Comparison of ENCODE assay signal across 13 cellular contexts in the genomic region with DNA sequence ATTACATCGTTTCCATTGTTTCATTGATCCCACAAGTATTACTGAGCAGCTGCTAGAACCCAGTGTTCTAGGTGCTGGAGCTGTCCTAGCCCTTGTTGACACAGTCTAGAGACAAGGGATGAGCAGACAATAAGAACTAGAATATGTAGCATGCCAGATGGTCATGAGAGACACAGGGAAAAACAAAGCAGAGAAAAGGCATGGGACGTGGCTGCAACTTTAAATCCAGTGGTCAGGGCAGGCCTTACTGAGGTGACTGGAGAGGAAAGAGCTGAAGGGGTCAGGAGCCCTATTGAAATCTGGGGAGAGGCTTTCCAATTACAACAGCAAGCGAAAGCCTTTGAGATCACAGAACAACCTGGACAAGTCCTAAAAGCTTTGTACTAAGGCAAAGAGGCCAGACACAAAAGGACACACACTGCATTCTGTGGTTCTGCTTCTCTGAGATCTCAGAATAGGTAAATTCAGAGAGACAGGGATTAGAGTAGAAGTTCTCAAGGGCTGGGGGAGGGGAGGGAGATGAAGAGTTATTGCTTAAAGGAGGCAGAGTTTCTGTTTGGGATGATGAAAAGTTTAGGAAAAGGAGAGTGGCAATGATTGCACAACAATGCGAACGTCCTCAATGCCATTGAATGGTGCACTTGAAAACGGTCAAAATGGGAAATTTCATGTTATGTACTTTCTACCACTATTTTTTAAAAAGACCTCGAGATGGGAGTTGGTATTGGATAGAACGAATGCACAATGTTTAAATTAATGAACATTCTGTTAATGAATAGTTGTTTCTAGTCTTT.
DNase-seq lines count a peak whose midpoint lies in the region; ATAC-seq and TF ChIP-seq lines count a peak whose summit lies in the region.
"Had no signal": no experiment of that assay in that cellular context is flagged by ENCODE, and none has a peak within 500 bp of the region (broad histone marks: within the 10 kb centered on the region; RNA-seq: fewer than 3 reads in every experiment).

No MANE protein-coding gene starts in this region.

- no peak overlapping the region for H3K4me3 Mint-ChIP-seq in activated CD8-positive, alpha-beta T cell treated with anti-CD3 and anti-CD28 coated beads, Interleukin-2, amount 10 ng/mL, durations not matched to agents 7 days and 5 days
- no peak overlapping the region for H3K4me3 Mint-ChIP-seq in activated CD8-positive, alpha-beta T cell treated with anti-CD3 and anti-CD28 coated beads for 36 hours
- no peak overlapping the region for H3K4me3 Mint-ChIP-seq in endodermal cell
- no peak overlapping the region for H3K4me3 Mint-ChIP-seq in osteocyte (ENCODE audit: unreplicated experiment)

- no peaks in the 10 kb centered on the region for H3K4me1 Mint-ChIP-seq in activated CD8-positive, alpha-beta T cell treated with anti-CD3 and anti-CD28 coated beads, Interleukin-2, amount 10 ng/mL, durations not matched to agents 7 days and 5 days (ENCODE audit: low read depth)
- no peaks in the 10 kb centered on the region for H3K4me1 Mint-ChIP-seq in activated CD8-positive, alpha-beta T cell treated with anti-CD3 and anti-CD28 coated beads for 36 hours (ENCODE audit: low read depth)
- H3K4me1 Mint-ChIP-seq in endodermal cell: peaks cover 6% of the 10 kb centered on the region
- peaks cover 35% of the 10 kb centered on the region for H3K4me1 Mint-ChIP-seq in osteocyte (ENCODE audit: unreplicated experiment)

- peak; percentile 1 for DNase-seq in activated CD8-positive, alpha-beta T cell treated with anti-CD3 and anti-CD28 coated beads, Interleukin-2, amount 10 ng/mL, durations not matched to agents 7 days and 5 days
- DNase-seq in activated CD8-positive, alpha-beta T cell treated with anti-CD3 and anti-CD28 coated beads for 36 hours: no peak
- DNase-seq in NCI-H345 (lab: John Stamatoyannopoulos, UW): peak; percentile 51
- peak; percentile 39 for DNase-seq in endodermal cell
- DNase-seq in osteocyte (ENCODE audit: extremely low spot score, unreplicated experiment): peak; percentile 30
- DNase-seq in hypothalamus (lab: John Stamatoyannopoulos, UW): no peak
- DNase-seq in esophagus squamous epithelium (lab: John Stamatoyannopoulos, UW): no peak
- DNase-seq: DMS 273 treated with DMSO at 0.1 percent for 48 hours, EL, NCI-H1930, SIG-M5 had no signal

- no peak overlapping the region for H3K27ac ChIP-seq in endodermal cell (ENCODE audit: low read depth, low read length)
- no peak overlapping the region for H3K27ac ChIP-seq in esophagus squamous epithelium
- H3K27ac ChIP-seq: BLaER1 treated with 17β-estradiol and CSF1 and Interleukin-3, amounts not matched to agents 10 nM and 100 nM had no signal

- H3K4me3 ChIP-seq in endodermal cell (ENCODE audit: low read length) (no peak overlapping the region), esophagus squamous epithelium (no peak overlapping the region)
- H3K4me3 ChIP-seq: BLaER1 treated with 17β-estradiol and CSF1 and Interleukin-3, amounts not matched to agents 10 nM and 100 nM had no signal

- CTCF ChIA-PET in activated CD8-positive, alpha-beta T cell treated with anti-CD3 and anti-CD28 coated beads, Interleukin-2, amount 10 ng/mL, durations not matched to agents 7 days and 5 days (lab: Charles Lee): no interaction called here
- CTCF ChIA-PET in activated CD8-positive, alpha-beta T cell treated with anti-CD3 and anti-CD28 coated beads for 36 hours (lab: Charles Lee): no interaction called here

- H3K4me1 ChIP-seq in endodermal cell (ENCODE audit: control insufficient read depth, insufficient read depth, low read length) (peaks cover 4% of the 10 kb centered on the region), esophagus squamous epithelium (peaks cover 0 to 15% (median 8%) of the 10 kb centered on the region in 3 donors)

- intact Hi-C loops in activated CD8-positive, alpha-beta T cell treated with anti-CD3 and anti-CD28 coated beads for 36 hours (cut with micrococcal nuclease): no loop called here
- intact Hi-C loops in esophagus squamous epithelium (cut with DNase I): no loop called here

- WGBS in endodermal cell (ENCODE audit: insufficient coverage in 1 of 2, insufficient read length in 1 of 2), 2 experiments: 79 to 93% methylated on average over 2 to 8 of the region's 8 CpGs
- 68 to 79% methylated on average over 8 of the region's 8 CpGs for WGBS in esophagus squamous epithelium, 2 donors

- H3K27me3 ChIP-seq in endodermal cell (ENCODE audit: control insufficient read depth, insufficient read depth, low read length, poor library complexity, severe bottlenecking) (no peaks in the 10 kb centered on the region), esophagus squamous epithelium (no peaks in the 10 kb centered on the region)
- H3K27me3 ChIP-seq: BLaER1 treated with 17β-estradiol and CSF1 and Interleukin-3, amounts not matched to agents 10 nM and 100 nM had no signal

- peaks cover 10% of the 10 kb centered on the region for H3K27me3 Mint-ChIP-seq in activated CD8-positive, alpha-beta T cell treated with anti-CD3 and anti-CD28 coated beads, Interleukin-2, amount 10 ng/mL, durations not matched to agents 7 days and 5 days (ENCODE audit: low read depth)
- H3K27me3 Mint-ChIP-seq in activated CD8-positive, alpha-beta T cell treated with anti-CD3 and anti-CD28 coated beads for 36 hours: peaks cover 9% of the 10 kb centered on the region
- H3K27me3 Mint-ChIP-seq in endodermal cell (ENCODE audit: insufficient read depth) (no peaks in the 10 kb centered on the region), osteocyte (ENCODE audit: unreplicated experiment) (no peaks in the 10 kb centered on the region)

- peaks cover 20% of the 10 kb centered on the region for H3K9me3 ChIP-seq in endodermal cell (ENCODE audit: control insufficient read depth, low read length)
- no peaks in the 10 kb centered on the region for H3K9me3 ChIP-seq in esophagus squamous epithelium

- POLR2A ChIA-PET in activated CD8-positive, alpha-beta T cell treated with anti-CD3 and anti-CD28 coated beads, Interleukin-2, amount 10 ng/mL, durations not matched to agents 7 days and 5 days (lab: Charles Lee): no interaction called here
- POLR2A ChIA-PET in activated CD8-positive, alpha-beta T cell treated with anti-CD3 and anti-CD28 coated beads for 36 hours (lab: Charles Lee): no interaction called here

- H3K36me3 ChIP-seq in endodermal cell (ENCODE audit: control insufficient read depth, insufficient read depth, low read length) (no peaks in the 10 kb centered on the region), esophagus squamous epithelium (no peaks in the 10 kb centered on the region)
- H3K36me3 ChIP-seq: BLaER1 treated with 17β-estradiol and CSF1 and Interleukin-3, amounts not matched to agents 10 nM and 100 nM had no signal

- no peak overlapping the region for H3K9ac ChIP-seq in endodermal cell (ENCODE audit: extremely low read depth, low read length, poor library complexity, severe bottlenecking)
- H3K9ac ChIP-seq: BLaER1 treated with 17β-estradiol and CSF1 and Interleukin-3, amounts not matched to agents 10 nM and 100 nM had no signal

- H3K27ac Mint-ChIP-seq in activated CD8-positive, alpha-beta T cell treated with anti-CD3 and anti-CD28 coated beads, Interleukin-2, amount 10 ng/mL, durations not matched to agents 7 days and 5 days: no peak overlapping the region
- H3K27ac Mint-ChIP-seq in activated CD8-positive, alpha-beta T cell treated with anti-CD3 and anti-CD28 coated beads for 36 hours: no peak overlapping the region
- no peak overlapping the region for H3K27ac Mint-ChIP-seq in endodermal cell
- H3K27ac Mint-ChIP-seq in osteocyte (ENCODE audit: unreplicated experiment): no peak overlapping the region

- H3K36me3 Mint-ChIP-seq in activated CD8-positive, alpha-beta T cell treated with anti-CD3 and anti-CD28 coated beads, Interleukin-2, amount 10 ng/mL, durations not matched to agents 7 days and 5 days (ENCODE audit: low read depth): no peaks in the 10 kb centered on the region
- H3K36me3 Mint-ChIP-seq in activated CD8-positive, alpha-beta T cell treated with anti-CD3 and anti-CD28 coated beads for 36 hours (ENCODE audit: low read depth): no peaks in the 10 kb centered on the region
- H3K36me3 Mint-ChIP-seq in endodermal cell (ENCODE audit: low read depth): no peaks in the 10 kb centered on the region
- peaks cover 11% of the 10 kb centered on the region for H3K36me3 Mint-ChIP-seq in osteocyte (ENCODE audit: unreplicated experiment)

- no peak for ATAC-seq in activated CD8-positive, alpha-beta T cell treated with anti-CD3 and anti-CD28 coated beads, Interleukin-2, amount 10 ng/mL, durations not matched to agents 7 days and 5 days
- ATAC-seq in activated CD8-positive, alpha-beta T cell treated with anti-CD3 and anti-CD28 coated beads for 36 hours: no peak
- ATAC-seq in GM19395 (IDR thresholded peaks at IDR 0.05; ENCODE audit: unreplicated experiment): no peak

- TF ChIP-seq CTCF in activated CD8-positive, alpha-beta T cell treated with anti-CD3 and anti-CD28 coated beads for 36 hours (IDR thresholded peaks at IDR 0.05): no peak
- no peak for TF ChIP-seq CTCF in endodermal cell (conservative IDR thresholded peaks at IDR 0.05)
- TF ChIP-seq CTCF in osteocyte (IDR thresholded peaks at IDR 0.05): no peak
- no peak for TF ChIP-seq CTCF in esophagus squamous epithelium (IDR thresholded peaks at IDR 0.05)

- H3K9me3 Mint-ChIP-seq in activated CD8-positive, alpha-beta T cell treated with anti-CD3 and anti-CD28 coated beads, Interleukin-2, amount 10 ng/mL, durations not matched to agents 7 days and 5 days (ENCODE audit: insufficient read depth): peaks cover 8% of the 10 kb centered on the region
- H3K9me3 Mint-ChIP-seq in activated CD8-positive, alpha-beta T cell treated with anti-CD3 and anti-CD28 coated beads for 36 hours: peaks cover 7% of the 10 kb centered on the region
- H3K9me3 Mint-ChIP-seq in endodermal cell (peaks cover 14% of the 10 kb centered on the region), osteocyte (ENCODE audit: unreplicated experiment) (peaks cover 17% of the 10 kb centered on the region)

- no peak for TF ChIP-seq POLR2A in esophagus squamous epithelium (IDR thresholded peaks at IDR 0.05)

Comparison
In these comparisons a context has a peak if more than half of its experiments do, and no peak if none do; other contexts are left out.
1. DNase-seq: peak in activated CD8-positive, alpha-beta T cell treated with anti-CD3 and anti-CD28 coated beads, Interleukin-2, amount 10 ng/mL, durations not matched to agents 7 days and 5 days (single experiment), NCI-H345 (single experiment), endodermal cell (single experiment) and osteocyte (single experiment); none in activated CD8-positive, alpha-beta T cell treated with anti-CD3 and anti-CD28 coated beads for 36 hours (single experiment), hypothalamus (0 of 51) and esophagus squamous epithelium (single experiment).